ENCODE assay signal across 8 cellular contexts in genomic region chr6:4637691-4638433, GRCh38.
DNase-seq lines count a peak whose midpoint lies in the region; ATAC-seq, FAIRE-seq and TF ChIP-seq lines count a peak whose summit lies in the region.

No MANE protein-coding gene starts in this region.

- DNase-seq in GM18507 (ENCODE audit: extremely low spot score, insufficient read length, low read depth) (peak; percentile 12), progenitor cell of endocrine pancreas (ENCODE audit: low spot score, unreplicated experiment) (no peak), WTC11 (ENCODE audit: low spot score) (no peak), NCI-H187 (lab: John Stamatoyannopoulos, UW) (no peak), NCI-H69 (lab: John Stamatoyannopoulos, UW) (no peak)
- peak; percentile 27 to 35 (median 27) for DNase-seq in stimulated activated CD4-positive, alpha-beta T cell treated with anti-CD3 and anti-CD28 coated beads, Interleukin-12 subunit alpha, Interleukin-12 subunit beta, amount 100 ng/mL, for 48 hours (ENCODE audit: low read depth in 2 of 3, low spot score in 1 of 3)

- POLR2A ChIA-PET in WTC11 (lab: Charles Lee), result no interaction called here

- peaks cover 8% of the 10 kb centered on the region for H3K27me3 Mint-ChIP-seq in activated naive CD8-positive, alpha-beta T cell
- no peaks in the 10 kb centered on the region for H3K27me3 Mint-ChIP-seq in progenitor cell of endocrine pancreas
- H3K27me3 Mint-ChIP-seq in WTC11 (ENCODE audit: low read depth), result no peaks in the 10 kb centered on the region; the same call in 1 of the 2 replicates

- ATAC-seq in HG02981 (IDR thresholded peaks at IDR 0.05; ENCODE audit: unreplicated experiment) (peak; percentile 70), WTC11 (no peak)

- peak; percentile 47 for FAIRE-seq in GM18507 (lab: Jason Lieb, UNC)

- CTCF ChIA-PET in WTC11 (lab: Charles Lee), result no interaction called here

- H3K36me3 Mint-ChIP-seq in activated naive CD8-positive, alpha-beta T cell, result peaks cover 2% of the 10 kb centered on the region
- H3K36me3 Mint-ChIP-seq in progenitor cell of endocrine pancreas (ENCODE audit: insufficient read depth), result no peaks in the 10 kb centered on the region
- peaks cover 3% of the 10 kb centered on the region; the same call in 1 of the 2 replicates for H3K36me3 Mint-ChIP-seq in WTC11

- H3K27ac Mint-ChIP-seq in activated naive CD8-positive, alpha-beta T cell, result peak overlapping the region; percentile 83
- H3K27ac Mint-ChIP-seq in progenitor cell of endocrine pancreas (no peak overlapping the region), WTC11 (no peak overlapping the region)

- H3K4me3 Mint-ChIP-seq in activated naive CD8-positive, alpha-beta T cell, result no peak overlapping the region
- H3K4me3 Mint-ChIP-seq in progenitor cell of endocrine pancreas (ENCODE audit: low read depth) (no peak overlapping the region), WTC11 (no peak overlapping the region)

- H3K9me3 Mint-ChIP-seq in activated naive CD8-positive, alpha-beta T cell (ENCODE audit: low read depth), result no peaks in the 10 kb centered on the region
- H3K9me3 Mint-ChIP-seq in progenitor cell of endocrine pancreas (ENCODE audit: low read depth) (no peaks in the 10 kb centered on the region), WTC11 (peaks cover 30% of the 10 kb centered on the region)

- H3K4me1 Mint-ChIP-seq in activated naive CD8-positive, alpha-beta T cell (ENCODE audit: low read depth), result peaks cover 13% of the 10 kb centered on the region
- H3K4me1 Mint-ChIP-seq in progenitor cell of endocrine pancreas (ENCODE audit: low read depth) (peaks cover 7% of the 10 kb centered on the region), WTC11 (peaks cover 14% of the 10 kb centered on the region)

- TF ChIP-seq CTCF in progenitor cell of endocrine pancreas (IDR thresholded peaks at IDR 0.05; ENCODE audit: unreplicated experiment), result no peak
- TF ChIP-seq CTCF in WTC11 (IDR thresholded peaks at IDR 0.05), result no peak

TF ChIP-seq in WTC11, 78 proteins besides CTCF, POLR2A, EP300 and RAD21:
- TF ChIP-seq ZNF423 (CRISPR knock-in tag; IDR thresholded peaks at IDR 0.05) (no peak), IRF1 (CRISPR knock-in tag; IDR thresholded peaks at IDR 0.05) (no peak), KAT7 (CRISPR knock-in tag; IDR thresholded peaks at IDR 0.05; ENCODE audit: borderline replicate concordance) (no peak)

Comparison
In these comparisons a context has a peak if more than half of its experiments do, and no peak if none do; other contexts are left out.
1. DNase-seq: peak in GM18507 (single experiment) and stimulated activated CD4-positive, alpha-beta T cell treated with anti-CD3 and anti-CD28 coated beads, Interleukin-12 subunit alpha, Interleukin-12 subunit beta, amount 100 ng/mL, for 48 hours (3 of 3); none in progenitor cell of endocrine pancreas (single experiment), WTC11 (single experiment), NCI-H187 (0 of 2) and NCI-H69 (single experiment).